8 cellular contexts compared by ENCODE assay signal in genomic region chr2:80501874-80502624, GRCh38.
"Had no signal": no experiment of that assay in that cellular context is flagged by ENCODE, and none has a peak within 500 bp of the region (broad histone marks: within the 10 kb centered on the region; RNA-seq: fewer than 3 reads in every experiment).

No MANE protein-coding gene starts in this region.

- H3K9ac ChIP-seq: GM23248 had no signal

- FAIRE-seq: H54, HepG2 had no signal

- DNase-seq: GM23248, GOT3, H9, HCEC 1CT, KBM-7 had no signal

- ATAC-seq: HepG2 had no signal

- H2AFZ ChIP-seq: GM23248 had no signal

- H3K4me3 ChIP-seq: GM23248 had no signal

- H3K27ac ChIP-seq: GM23248, HL-60 had no signal
